1 cellular context compared by ENCODE assay signal in the genomic region with DNA sequence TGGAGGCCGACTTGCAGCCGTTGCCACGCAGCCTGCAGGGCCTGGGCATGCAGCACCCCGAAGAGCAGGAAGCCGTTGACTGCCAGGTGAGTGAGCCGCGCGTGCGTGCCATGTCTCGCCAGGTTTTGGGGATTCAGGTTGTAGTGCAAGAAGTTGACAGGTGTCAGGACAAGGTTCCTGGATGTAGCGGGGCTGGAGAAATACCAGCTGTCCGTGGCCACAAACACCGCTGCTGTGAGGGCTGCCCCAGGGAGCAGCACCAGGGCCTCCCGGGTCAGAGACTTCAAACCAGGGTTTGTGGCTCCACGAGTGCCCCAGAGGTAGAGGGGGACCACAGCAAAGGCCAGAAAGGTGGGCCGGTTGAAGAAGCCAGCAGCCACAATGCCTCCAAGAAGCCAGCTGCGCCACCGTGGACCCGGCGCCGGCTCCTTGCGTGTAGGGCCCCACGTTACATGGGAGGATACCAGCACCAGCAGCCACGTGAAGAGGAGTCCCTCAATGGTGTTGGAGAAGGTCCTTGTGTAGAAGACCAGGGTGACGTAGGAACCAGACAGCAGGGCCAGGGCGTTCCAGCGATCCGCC.
A peak's percentile ranks its signal among the peaks of the same experiment; 100 is the strongest.
TF ChIP-seq lines count a peak whose summit lies in the region.

No MANE protein-coding gene starts in this region.

TF ChIP-seq in HepG2, 621 proteins besides CTCF, POLR2A, EP300 and RAD21 (continued from another document):
- TF ChIP-seq, protein P1, sequence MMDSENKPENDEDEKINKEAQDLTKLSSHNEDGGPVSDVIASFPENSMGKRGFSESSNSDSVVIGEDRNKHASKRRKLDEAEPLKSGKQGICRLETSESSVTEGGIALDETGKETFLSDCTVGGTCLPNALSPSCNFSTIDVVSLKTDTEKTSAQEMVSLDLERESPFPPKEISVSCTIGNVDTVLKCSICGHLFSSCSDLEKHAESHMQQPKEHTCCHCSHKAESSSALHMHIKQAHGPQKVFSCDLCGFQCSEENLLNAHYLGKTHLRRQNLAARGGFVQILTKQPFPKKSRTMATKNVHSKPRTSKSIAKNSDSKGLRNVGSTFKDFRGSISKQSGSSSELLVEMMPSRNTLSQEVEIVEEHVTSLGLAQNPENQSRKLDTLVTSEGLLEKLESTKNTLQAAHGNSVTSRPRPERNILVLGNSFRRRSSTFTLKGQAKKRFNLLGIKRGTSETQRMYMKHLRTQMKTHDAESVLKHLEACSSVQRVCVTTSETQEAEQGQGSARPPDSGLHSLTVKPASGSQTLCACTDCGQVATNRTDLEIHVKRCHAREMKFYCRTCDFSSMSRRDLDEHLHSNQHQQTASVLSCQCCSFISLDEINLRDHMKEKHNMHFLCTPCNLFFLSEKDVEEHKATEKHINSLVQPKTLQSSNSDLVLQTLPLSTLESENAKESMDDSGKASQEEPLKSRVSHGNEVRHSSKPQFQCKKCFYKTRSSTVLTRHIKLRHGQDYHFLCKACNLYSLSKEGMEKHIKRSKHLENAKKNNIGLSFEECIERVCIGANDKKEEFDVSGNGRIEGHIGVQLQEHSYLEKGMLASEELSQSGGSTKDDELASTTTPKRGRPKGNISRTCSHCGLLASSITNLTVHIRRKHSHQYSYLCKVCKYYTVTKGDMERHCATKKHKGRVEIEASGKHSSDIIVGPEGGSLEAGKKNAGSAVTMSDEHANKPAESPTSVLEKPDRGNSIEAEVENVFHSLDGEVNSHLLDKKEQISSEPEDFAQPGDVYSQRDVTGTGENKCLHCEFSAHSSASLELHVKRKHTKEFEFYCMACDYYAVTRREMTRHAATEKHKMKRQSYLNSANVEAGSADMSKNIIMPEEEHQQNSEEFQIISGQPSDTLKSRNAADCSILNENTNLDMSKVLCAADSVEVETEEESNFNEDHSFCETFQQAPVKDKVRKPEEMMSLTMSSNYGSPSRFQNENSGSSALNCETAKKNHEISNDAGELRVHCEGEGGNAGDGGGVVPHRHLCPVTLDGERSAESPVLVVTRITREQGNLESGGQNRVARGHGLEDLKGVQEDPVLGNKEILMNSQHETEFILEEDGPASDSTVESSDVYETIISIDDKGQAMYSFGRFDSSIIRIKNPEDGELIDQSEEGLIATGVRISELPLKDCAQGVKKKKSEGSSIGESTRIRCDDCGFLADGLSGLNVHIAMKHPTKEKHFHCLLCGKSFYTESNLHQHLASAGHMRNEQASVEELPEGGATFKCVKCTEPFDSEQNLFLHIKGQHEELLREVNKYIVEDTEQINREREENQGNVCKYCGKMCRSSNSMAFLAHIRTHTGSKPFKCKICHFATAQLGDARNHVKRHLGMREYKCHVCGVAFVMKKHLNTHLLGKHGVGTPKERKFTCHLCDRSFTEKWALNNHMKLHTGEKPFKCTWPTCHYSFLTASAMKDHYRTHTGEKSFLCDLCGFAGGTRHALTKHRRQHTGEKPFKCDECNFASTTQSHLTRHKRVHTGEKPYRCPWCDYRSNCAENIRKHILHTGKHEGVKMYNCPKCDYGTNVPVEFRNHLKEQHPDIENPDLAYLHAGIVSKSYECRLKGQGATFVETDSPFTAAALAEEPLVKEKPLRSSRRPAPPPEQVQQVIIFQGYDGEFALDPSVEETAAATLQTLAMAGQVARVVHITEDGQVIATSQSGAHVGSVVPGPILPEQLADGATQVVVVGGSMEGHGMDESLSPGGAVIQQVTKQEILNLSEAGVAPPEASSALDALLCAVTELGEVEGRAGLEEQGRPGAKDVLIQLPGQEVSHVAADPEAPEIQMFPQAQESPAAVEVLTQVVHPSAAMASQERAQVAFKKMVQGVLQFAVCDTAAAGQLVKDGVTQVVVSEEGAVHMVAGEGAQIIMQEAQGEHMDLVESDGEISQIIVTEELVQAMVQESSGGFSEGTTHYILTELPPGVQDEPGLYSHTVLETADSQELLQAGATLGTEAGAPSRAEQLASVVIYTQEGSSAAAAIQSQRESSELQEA (CRISPR knock-in tag; IDR thresholded peaks at IDR 0.05; ENCODE audit: not compliant biosample characterization), result no peak
- TF ChIP-seq, protein P2, sequence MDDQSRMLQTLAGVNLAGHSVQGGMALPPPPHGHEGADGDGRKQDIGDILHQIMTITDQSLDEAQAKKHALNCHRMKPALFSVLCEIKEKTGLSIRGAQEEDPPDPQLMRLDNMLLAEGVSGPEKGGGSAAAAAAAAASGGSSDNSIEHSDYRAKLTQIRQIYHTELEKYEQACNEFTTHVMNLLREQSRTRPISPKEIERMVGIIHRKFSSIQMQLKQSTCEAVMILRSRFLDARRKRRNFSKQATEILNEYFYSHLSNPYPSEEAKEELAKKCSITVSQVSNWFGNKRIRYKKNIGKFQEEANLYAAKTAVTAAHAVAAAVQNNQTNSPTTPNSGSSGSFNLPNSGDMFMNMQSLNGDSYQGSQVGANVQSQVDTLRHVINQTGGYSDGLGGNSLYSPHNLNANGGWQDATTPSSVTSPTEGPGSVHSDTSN (CRISPR knock-in tag; IDR thresholded peaks at IDR 0.05; ENCODE audit: borderline replicate concordance), result no peak
- no peak for TF ChIP-seq SOX13 (IDR thresholded peaks at IDR 0.05)
- TF ChIP-seq SOX13 (CRISPR knock-in tag; conservative IDR thresholded peaks at IDR 0.05 in 1 of 2, IDR thresholded peaks at IDR 0.05 in 1 of 2), result no peak
- TF ChIP-seq ZSCAN30 (CRISPR knock-in tag; IDR thresholded peaks at IDR 0.05), result no peak
- TF ChIP-seq ASH2L (IDR thresholded peaks at IDR 0.05; ENCODE audit: insufficient read length, low read depth, low read length), result peak; percentile 20
- TF ChIP-seq ZNF879 (CRISPR knock-in tag; IDR thresholded peaks at IDR 0.05), result no peak
- no peak for TF ChIP-seq PCBP2 (optimal IDR thresholded peaks at IDR 0.05; ENCODE audit: low read depth, low read length, poor library complexity, severe bottlenecking)
- TF ChIP-seq, protein P3, sequence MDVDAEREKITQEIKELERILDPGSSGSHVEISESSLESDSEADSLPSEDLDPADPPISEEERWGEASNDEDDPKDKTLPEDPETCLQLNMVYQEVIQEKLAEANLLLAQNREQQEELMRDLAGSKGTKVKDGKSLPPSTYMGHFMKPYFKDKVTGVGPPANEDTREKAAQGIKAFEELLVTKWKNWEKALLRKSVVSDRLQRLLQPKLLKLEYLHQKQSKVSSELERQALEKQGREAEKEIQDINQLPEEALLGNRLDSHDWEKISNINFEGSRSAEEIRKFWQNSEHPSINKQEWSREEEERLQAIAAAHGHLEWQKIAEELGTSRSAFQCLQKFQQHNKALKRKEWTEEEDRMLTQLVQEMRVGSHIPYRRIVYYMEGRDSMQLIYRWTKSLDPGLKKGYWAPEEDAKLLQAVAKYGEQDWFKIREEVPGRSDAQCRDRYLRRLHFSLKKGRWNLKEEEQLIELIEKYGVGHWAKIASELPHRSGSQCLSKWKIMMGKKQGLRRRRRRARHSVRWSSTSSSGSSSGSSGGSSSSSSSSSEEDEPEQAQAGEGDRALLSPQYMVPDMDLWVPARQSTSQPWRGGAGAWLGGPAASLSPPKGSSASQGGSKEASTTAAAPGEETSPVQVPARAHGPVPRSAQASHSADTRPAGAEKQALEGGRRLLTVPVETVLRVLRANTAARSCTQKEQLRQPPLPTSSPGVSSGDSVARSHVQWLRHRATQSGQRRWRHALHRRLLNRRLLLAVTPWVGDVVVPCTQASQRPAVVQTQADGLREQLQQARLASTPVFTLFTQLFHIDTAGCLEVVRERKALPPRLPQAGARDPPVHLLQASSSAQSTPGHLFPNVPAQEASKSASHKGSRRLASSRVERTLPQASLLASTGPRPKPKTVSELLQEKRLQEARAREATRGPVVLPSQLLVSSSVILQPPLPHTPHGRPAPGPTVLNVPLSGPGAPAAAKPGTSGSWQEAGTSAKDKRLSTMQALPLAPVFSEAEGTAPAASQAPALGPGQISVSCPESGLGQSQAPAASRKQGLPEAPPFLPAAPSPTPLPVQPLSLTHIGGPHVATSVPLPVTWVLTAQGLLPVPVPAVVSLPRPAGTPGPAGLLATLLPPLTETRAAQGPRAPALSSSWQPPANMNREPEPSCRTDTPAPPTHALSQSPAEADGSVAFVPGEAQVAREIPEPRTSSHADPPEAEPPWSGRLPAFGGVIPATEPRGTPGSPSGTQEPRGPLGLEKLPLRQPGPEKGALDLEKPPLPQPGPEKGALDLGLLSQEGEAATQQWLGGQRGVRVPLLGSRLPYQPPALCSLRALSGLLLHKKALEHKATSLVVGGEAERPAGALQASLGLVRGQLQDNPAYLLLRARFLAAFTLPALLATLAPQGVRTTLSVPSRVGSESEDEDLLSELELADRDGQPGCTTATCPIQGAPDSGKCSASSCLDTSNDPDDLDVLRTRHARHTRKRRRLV (CRISPR knock-in tag; IDR thresholded peaks at IDR 0.05), result no peak
- TF ChIP-seq, protein P4, sequence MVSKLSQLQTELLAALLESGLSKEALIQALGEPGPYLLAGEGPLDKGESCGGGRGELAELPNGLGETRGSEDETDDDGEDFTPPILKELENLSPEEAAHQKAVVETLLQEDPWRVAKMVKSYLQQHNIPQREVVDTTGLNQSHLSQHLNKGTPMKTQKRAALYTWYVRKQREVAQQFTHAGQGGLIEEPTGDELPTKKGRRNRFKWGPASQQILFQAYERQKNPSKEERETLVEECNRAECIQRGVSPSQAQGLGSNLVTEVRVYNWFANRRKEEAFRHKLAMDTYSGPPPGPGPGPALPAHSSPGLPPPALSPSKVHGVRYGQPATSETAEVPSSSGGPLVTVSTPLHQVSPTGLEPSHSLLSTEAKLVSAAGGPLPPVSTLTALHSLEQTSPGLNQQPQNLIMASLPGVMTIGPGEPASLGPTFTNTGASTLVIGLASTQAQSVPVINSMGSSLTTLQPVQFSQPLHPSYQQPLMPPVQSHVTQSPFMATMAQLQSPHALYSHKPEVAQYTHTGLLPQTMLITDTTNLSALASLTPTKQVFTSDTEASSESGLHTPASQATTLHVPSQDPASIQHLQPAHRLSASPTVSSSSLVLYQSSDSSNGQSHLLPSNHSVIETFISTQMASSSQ (IDR thresholded peaks at IDR 0.05; ENCODE audit: low read depth), result no peak
- TF ChIP-seq, protein P4 (CRISPR knock-in tag; IDR thresholded peaks at IDR 0.05; ENCODE audit: borderline replicate concordance), result no peak
- no peak for TF ChIP-seq CBX5 (CRISPR knock-in tag; IDR thresholded peaks at IDR 0.05; ENCODE audit: borderline replicate concordance)
- no peak for TF ChIP-seq ZNF703 (CRISPR knock-in tag; IDR thresholded peaks at IDR 0.05; ENCODE audit: borderline replicate concordance)
- TF ChIP-seq ARNT (IDR thresholded peaks at IDR 0.05), result no peak
- no peak; the same call in 1 of the 2 replicates for TF ChIP-seq TAF1 (CRISPR knock-in tag; IDR thresholded peaks at IDR 0.05)
- TF ChIP-seq MIER2 (CRISPR knock-in tag; IDR thresholded peaks at IDR 0.05), result no peak
- TF ChIP-seq HIVEP1 (CRISPR knock-in tag; IDR thresholded peaks at IDR 0.05), result no peak
- no peak for TF ChIP-seq ZNF333 (CRISPR knock-in tag; IDR thresholded peaks at IDR 0.05; ENCODE audit: borderline replicate concordance)
- TF ChIP-seq CEBPB (IDR thresholded peaks at IDR 0.05; ENCODE audit: borderline replicate concordance, low read depth, low read length), result no peak
- TF ChIP-seq, protein P5, sequence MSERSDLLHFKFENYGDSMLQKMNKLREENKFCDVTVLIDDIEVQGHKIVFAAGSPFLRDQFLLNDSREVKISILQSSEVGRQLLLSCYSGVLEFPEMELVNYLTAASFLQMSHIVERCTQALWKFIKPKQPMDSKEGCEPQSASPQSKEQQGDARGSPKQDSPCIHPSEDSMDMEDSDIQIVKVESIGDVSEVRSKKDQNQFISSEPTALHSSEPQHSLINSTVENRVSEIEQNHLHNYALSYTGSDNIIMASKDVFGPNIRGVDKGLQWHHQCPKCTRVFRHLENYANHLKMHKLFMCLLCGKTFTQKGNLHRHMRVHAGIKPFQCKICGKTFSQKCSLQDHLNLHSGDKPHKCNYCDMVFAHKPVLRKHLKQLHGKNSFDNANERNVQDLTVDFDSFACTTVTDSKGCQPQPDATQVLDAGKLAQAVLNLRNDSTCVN (CRISPR knock-in tag; IDR thresholded peaks at IDR 0.05; ENCODE audit: borderline replicate concordance), result no peak
- TF ChIP-seq NR2C2 (CRISPR knock-in tag; IDR thresholded peaks at IDR 0.05; ENCODE audit: borderline replicate concordance), result no peak
- no peak for TF ChIP-seq MZF1 (CRISPR knock-in tag; IDR thresholded peaks at IDR 0.05; ENCODE audit: borderline replicate concordance)
- no peak for TF ChIP-seq TP53 (CRISPR knock-in tag; conservative IDR thresholded peaks at IDR 0.05)
- TF ChIP-seq SALL1 (CRISPR knock-in tag; IDR thresholded peaks at IDR 0.05), result no peak
- TF ChIP-seq ZNF670 (CRISPR knock-in tag; IDR thresholded peaks at IDR 0.05; ENCODE audit: borderline replicate concordance), result no peak
- TF ChIP-seq ZNF484 (CRISPR knock-in tag; IDR thresholded peaks at IDR 0.05; ENCODE audit: borderline replicate concordance, low read depth), result no peak
- no peak for TF ChIP-seq ARNT2 (CRISPR knock-in tag; IDR thresholded peaks at IDR 0.05; ENCODE audit: low read depth)
- no peak for TF ChIP-seq ARID2 (CRISPR knock-in tag; IDR thresholded peaks at IDR 0.05; ENCODE audit: borderline replicate concordance)
- no peak for TF ChIP-seq NFIC (IDR thresholded peaks at IDR 0.05; ENCODE audit: low read length)
- no peak for TF ChIP-seq TBL1XR1 (IDR thresholded peaks at IDR 0.05; ENCODE audit: borderline replicate concordance, low read length, partially characterized antibody)
